Comparison of ENCODE assay signal across 20 cellular contexts in the genomic region with DNA sequence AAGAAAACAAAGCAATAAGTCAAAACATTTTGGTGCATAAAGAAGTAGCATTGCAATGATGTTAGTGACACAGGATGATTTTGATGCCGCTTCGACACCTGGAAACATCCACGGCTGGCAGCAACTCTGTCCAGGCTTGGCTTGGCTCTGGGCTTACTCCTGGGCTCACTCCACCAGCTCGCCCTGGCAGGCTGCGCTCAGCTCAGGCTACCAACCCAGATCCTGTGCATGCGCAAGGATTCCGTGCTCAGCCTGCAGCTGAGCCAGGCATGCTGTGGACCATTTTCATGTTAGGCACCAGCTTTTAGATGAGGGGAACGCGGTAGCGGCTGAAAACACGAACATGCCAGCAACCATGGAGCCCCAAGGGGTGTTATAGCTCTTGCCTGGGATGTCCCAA.
DNase-seq lines count a peak whose midpoint lies in the region; FAIRE-seq and TF ChIP-seq lines count a peak whose summit lies in the region.
"Had no signal": no experiment of that assay in that cellular context is flagged by ENCODE, and none has a peak within 500 bp of the region (broad histone marks: within the 10 kb centered on the region; RNA-seq: fewer than 3 reads in every experiment).

No MANE protein-coding gene starts in this region.

- H4K20me1 ChIP-seq in keratinocyte (ENCODE audit: control insufficient read depth, extremely low read depth, insufficient read depth, low read length), result no peaks in the 10 kb centered on the region
- no peaks in the 10 kb centered on the region for H4K20me1 ChIP-seq in neural progenitor cell (ENCODE audit: low read depth)

- no peaks in the 10 kb centered on the region for H3K36me3 Mint-ChIP-seq in neural progenitor cell
- H3K36me3 Mint-ChIP-seq: CD8-positive, alpha-beta T cell had no signal

- peaks cover 21% of the 10 kb centered on the region for H3K4me1 Mint-ChIP-seq in neural progenitor cell
- H3K4me1 Mint-ChIP-seq: IgD-negative memory B cell had no signal

- H3K9ac ChIP-seq in keratinocyte (ENCODE audit: control insufficient read depth, extremely low read depth, insufficient read depth, low read length), result no peak overlapping the region
- no peak overlapping the region for H3K9ac ChIP-seq in neural progenitor cell

- no peaks in the 10 kb centered on the region for H3K27me3 ChIP-seq in keratinocyte (ENCODE audit: control insufficient read depth, extremely low read depth, insufficient read depth, low read length)
- no peaks in the 10 kb centered on the region for H3K27me3 ChIP-seq in neural progenitor cell
- H3K27me3 ChIP-seq: BE2C had no signal

- H3K4me3 ChIP-seq in keratinocyte (ENCODE audit: control insufficient read depth in 2 of 3, extremely low read depth in 1 of 3, insufficient read depth in 2 of 3, low read depth in 1 of 3, low read length in 3 of 3) (no peak overlapping the region), neural progenitor cell (no peak overlapping the region)

- H3K36me3 ChIP-seq in keratinocyte (ENCODE audit: control insufficient read depth in 2 of 2, extremely low read depth in 1 of 2, insufficient read depth in 2 of 2, low read length in 2 of 2) (peaks cover 0 to 2% of the 10 kb centered on the region in 2 experiments), neural progenitor cell (no peaks in the 10 kb centered on the region)
- H3K36me3 ChIP-seq: BE2C had no signal

- H3K9me3 ChIP-seq in keratinocyte (ENCODE audit: control insufficient read depth, low read depth, low read length) (peaks cover 2% of the 10 kb centered on the region), neural progenitor cell (ENCODE audit: low read depth) (no peaks in the 10 kb centered on the region)
- H3K9me3 ChIP-seq: BE2C had no signal

- H3K4me3 Mint-ChIP-seq in neural progenitor cell, result no peak overlapping the region
- H3K4me3 Mint-ChIP-seq: CD8-positive, alpha-beta T cell; IgD-negative memory B cell had no signal

- H3K4me2 ChIP-seq in keratinocyte (ENCODE audit: control insufficient read depth, extremely low read depth, insufficient read depth, low read depth, low read length) (no peak overlapping the region), neural progenitor cell (no peak overlapping the region)

- H3K27me3 Mint-ChIP-seq in neural progenitor cell (ENCODE audit: insufficient read depth, low read depth), result peaks cover 11% of the 10 kb centered on the region

- H3K79me2 ChIP-seq in keratinocyte (ENCODE audit: control insufficient read depth, insufficient read depth, low read length) (no peaks in the 10 kb centered on the region), neural progenitor cell (ENCODE audit: low read depth) (no peaks in the 10 kb centered on the region)

- H3F3A ChIP-seq in neural progenitor cell (ENCODE audit: low read depth), result no peaks in the 10 kb centered on the region

- FAIRE-seq in keratinocyte (lab: Jason Lieb, UNC), result no peak
- FAIRE-seq: D721Med, GM12892, GM19239, H54 had no signal

- no peaks in the 10 kb centered on the region for H3K9me1 ChIP-seq in keratinocyte (ENCODE audit: control insufficient read depth, extremely low read depth, insufficient read depth, low read length)

- peak overlapping the region; percentile 49 for H2AFZ ChIP-seq in keratinocyte (ENCODE audit: control insufficient read depth, low read length)
- H2AFZ ChIP-seq in neural progenitor cell (replicated peaks), result peak overlapping the region; percentile 89

- no peak overlapping the region for H3K27ac ChIP-seq in keratinocyte (ENCODE audit: control insufficient read depth, insufficient read depth, low read length)
- no peak overlapping the region for H3K27ac ChIP-seq in neural progenitor cell
- H3K27ac ChIP-seq: C4-2B had no signal

- H3K27ac Mint-ChIP-seq in neural progenitor cell, result no peak overlapping the region
- H3K27ac Mint-ChIP-seq: CD8-positive, alpha-beta T cell had no signal

- no peak for TF ChIP-seq CTCF in keratinocyte (optimal IDR thresholded peaks at IDR 0.05 in 1 of 3, IDR thresholded peaks at IDR 0.05 in 1 of 3, conservative IDR thresholded peaks at IDR 0.05 in 1 of 3; ENCODE audit: extremely low read depth in 1 of 3, insufficient read depth in 2 of 3, low read length in 3 of 3)
- TF ChIP-seq CTCF in neural progenitor cell (IDR thresholded peaks at IDR 0.05), result no peak

- H3K4me1 ChIP-seq in keratinocyte (ENCODE audit: control insufficient read depth, extremely low read depth, insufficient read depth, low read length) (peaks cover 11% of the 10 kb centered on the region), neural progenitor cell (peaks cover 21% of the 10 kb centered on the region)

- DNase-seq in anterior cingulate cortex (lab: John Stamatoyannopoulos, UW) (peak in 32 of 58 donors; percentile 2 to 54 (median 17)), keratinocyte (ENCODE audit: low read depth, low spot score) (no peak), neural progenitor cell (ENCODE audit: low spot score) (no peak)
- no peak for DNase-seq in stimulated activated CD8-positive, alpha-beta memory T cell treated with anti-CD3 and anti-CD28 coated beads, Interleukin-4, amount 100 ng/mL, for 48 hours
- no peak for DNase-seq in activated CD8-positive, alpha-beta memory T cell treated with anti-CD3 and anti-CD28 coated beads, Interleukin-2, amount 50 U/mL, for 4 hours
- no peak for DNase-seq in activated T-cell treated with anti-CD3 and anti-CD28 coated beads, Interleukin-2, amount 50 U/mL, for 48 hours
- no peak for DNase-seq in activated CD4-positive, alpha-beta T cell treated with anti-CD3 and anti-CD28 coated beads for 1 hour
- DNase-seq: BE2C; CD8-positive, alpha-beta T cell; COR-L47; DMS153; DND-41; GDM1; KG1 had no signal

- H3K9me3 Mint-ChIP-seq in neural progenitor cell, result peaks cover 7% of the 10 kb centered on the region
- H3K9me3 Mint-ChIP-seq: CD8-positive, alpha-beta T cell had no signal

- dilution Hi-C loops in keratinocyte (cut with MboI; ENCODE audit: extremely low pct_ligation_motif_present, low sequenced_read_pairs), result no loop called here

Comparison
In these comparisons a context has a peak if more than half of its experiments do, and no peak if none do; other contexts are left out.
1. DNase-seq: peak in anterior cingulate cortex (32 of 58); none in keratinocyte (single experiment), neural progenitor cell (single experiment), stimulated activated CD8-positive, alpha-beta memory T cell treated with anti-CD3 and anti-CD28 coated beads, Interleukin-4, amount 100 ng/mL, for 48 hours (single experiment), activated CD8-positive, alpha-beta memory T cell treated with anti-CD3 and anti-CD28 coated beads, Interleukin-2, amount 50 U/mL, for 4 hours (single experiment), activated T-cell treated with anti-CD3 and anti-CD28 coated beads, Interleukin-2, amount 50 U/mL, for 48 hours (0 of 2) and activated CD4-positive, alpha-beta T cell treated with anti-CD3 and anti-CD28 coated beads for 1 hour (single experiment).